Comparison of ENCODE assay signal across 20 cellular contexts in genomic region chr2:156483741-156484173, GRCh38. TPM values are rescaled to one million over a fixed set of nuclear protein-coding genes. Genes with fewer than 3 reads are reported as not detected.
DNase-seq lines count a peak whose midpoint lies in the region; ATAC-seq, FAIRE-seq and TF ChIP-seq lines count a peak whose summit lies in the region.
"Had no signal": no experiment of that assay in that cellular context is flagged by ENCODE, and none has a peak within 500 bp of the region (broad histone marks: within the 10 kb centered on the region; RNA-seq: fewer than 3 reads in every experiment).

No MANE protein-coding gene starts in this region.

- DNase-seq in DMS53 treated with DMSO at 0.1 percent for 48 hours (lab: John Stamatoyannopoulos, UW; ENCODE audit: unreplicated experiment) (peak; percentile 54), PC-3 (peak; percentile 53), osteoblast (ENCODE audit: insufficient read length, low spot score, missing footprints) (no peak), HK-2 (ENCODE audit: unreplicated experiment) (no peak), D721Med (ENCODE audit: insufficient read length, low spot score) (no peak), NCI-H524 (lab: John Stamatoyannopoulos, UW) (no peak)
- DNase-seq: aorta, DMS 273 treated with DMSO at 0.1 percent for 48 hours, H9, hypothalamus, MV-4-11, NCI-H2029 treated with DMSO at 0.1 percent for 48 hours, NCI-H69, OCI-M1 had no signal

- H3K4me2 ChIP-seq in PC-3 (ENCODE audit: low read length) (peak overlapping the region; percentile 58), osteoblast (ENCODE audit: insufficient read depth, low read length) (peak overlapping the region; percentile 10)

- H3K4me3 Mint-ChIP-seq in dendritic cell treated with granulocyte-macrophage colony-stimulating factor and Interleukin-4, amounts not matched to agents 40 ng/mL and 50 ng/mL, for 4 days: no peak overlapping the region
- H3K4me3 Mint-ChIP-seq: B cell, H9 had no signal

- no peak for FAIRE-seq in D721Med (lab: Jason Lieb, UNC)

- BruUV-seq in PC-3 (replicated peaks; lab: Mats Ljungman, UMichigan): no TSS peak

- no peaks in the 10 kb centered on the region for H3K9me3 Mint-ChIP-seq in dendritic cell treated with granulocyte-macrophage colony-stimulating factor and Interleukin-4, amounts not matched to agents 40 ng/mL and 50 ng/mL, for 4 days
- H3K9me3 Mint-ChIP-seq: H9 had no signal

- peaks cover 19% of the 10 kb centered on the region for H3K36me3 Mint-ChIP-seq in dendritic cell treated with granulocyte-macrophage colony-stimulating factor and Interleukin-4, amounts not matched to agents 40 ng/mL and 50 ng/mL, for 4 days (ENCODE audit: low read depth)

- H3K27ac ChIP-seq in PC-3 (ENCODE audit: low read length) (peak overlapping the region; percentile 24; the same call in 1 of the 2 replicates), osteoblast (ENCODE audit: low read depth, low read length) (peak overlapping the region; percentile 46)
- H3K27ac ChIP-seq: coronary artery, esophagus muscularis mucosa, thoracic aorta had no signal

- peaks cover 12% of the 10 kb centered on the region for H3K4me1 Mint-ChIP-seq in dendritic cell treated with granulocyte-macrophage colony-stimulating factor and Interleukin-4, amounts not matched to agents 40 ng/mL and 50 ng/mL, for 4 days (ENCODE audit: low read depth)

- H3K4me3 ChIP-seq in PC-3 (ENCODE audit: low read length) (no peak overlapping the region), osteoblast (ENCODE audit: insufficient read depth, low read length) (no peak overlapping the region)
- H3K4me3 ChIP-seq: coronary artery, esophagus muscularis mucosa, thoracic aorta had no signal

- H3K27ac Mint-ChIP-seq in dendritic cell treated with granulocyte-macrophage colony-stimulating factor and Interleukin-4, amounts not matched to agents 40 ng/mL and 50 ng/mL, for 4 days: peak overlapping the region; percentile 32
- H3K27ac Mint-ChIP-seq: B cell had no signal

- no peaks in the 10 kb centered on the region for H3K9me2 ChIP-seq in PC-3 (replicated peaks; ENCODE audit: low read length)

- H3K4me1 ChIP-seq in PC-3 (ENCODE audit: insufficient read depth, low read length) (peaks cover 40% of the 10 kb centered on the region), osteoblast (ENCODE audit: insufficient read depth, low read length) (peaks cover 18% of the 10 kb centered on the region)
- H3K4me1 ChIP-seq: esophagus muscularis mucosa had no signal

- no peak; the same call in 1 of the 2 replicates for ATAC-seq in PC-3
- no peak for ATAC-seq in HG02938 (IDR thresholded peaks at IDR 0.05; ENCODE audit: unreplicated experiment)

- H3F3A ChIP-seq in PC-3 (ENCODE audit: low read length, unreplicated experiment): no peaks in the 10 kb centered on the region

- CTCF ChIA-PET in PC-3 (lab: Charles Lee): interaction anchor here (0.7 kb wide), 2 partner anchors 11 to 1115 kb away, joined by 3 to 4 read pairs; no protein-coding TSS in a partner anchor

- no peaks in the 10 kb centered on the region for H4K20me1 ChIP-seq in PC-3 (ENCODE audit: low read length)
- H4K20me1 ChIP-seq in osteoblast (ENCODE audit: insufficient read depth, low read length): no peaks in the 10 kb centered on the region

- intact Hi-C loops in PC-3 (cut with micrococcal nuclease): loop anchor here (2.0 kb wide), 1 partner anchor 29 kb away; no protein-coding TSS in a partner anchor
- intact Hi-C loops in dendritic cell treated with granulocyte-macrophage colony-stimulating factor and Interleukin-4, amounts not matched to agents 40 ng/mL and 50 ng/mL, for 4 days (cut with micrococcal nuclease): no loop called here

- H2AFZ ChIP-seq in PC-3 (ENCODE audit: low read length) (no peak overlapping the region), osteoblast (ENCODE audit: low read length) (no peak overlapping the region)

- H3K36me3 ChIP-seq in PC-3 (ENCODE audit: low read depth, low read length) (peaks cover 6% of the 10 kb centered on the region; the same call in 1 of the 2 replicates), osteoblast (ENCODE audit: insufficient read depth, low read length) (no peaks in the 10 kb centered on the region)
- H3K36me3 ChIP-seq: esophagus muscularis mucosa, thoracic aorta had no signal

- no peaks in the 10 kb centered on the region for H3K27me3 ChIP-seq in PC-3 (ENCODE audit: low read length)
- H3K27me3 ChIP-seq in osteoblast (ENCODE audit: insufficient read depth, low read length): no peaks in the 10 kb centered on the region
- H3K27me3 ChIP-seq: esophagus muscularis mucosa had no signal

- H3K9me3 ChIP-seq in PC-3 (ENCODE audit: low read length) (no peaks in the 10 kb centered on the region), osteoblast (ENCODE audit: low read depth, low read length) (no peaks in the 10 kb centered on the region)
- H3K9me3 ChIP-seq: esophagus muscularis mucosa, thoracic aorta had no signal

- H3K79me2 ChIP-seq in PC-3 (ENCODE audit: low read length): peaks cover 32% of the 10 kb centered on the region
- peaks cover 39% of the 10 kb centered on the region for H3K79me2 ChIP-seq in osteoblast (ENCODE audit: insufficient read depth, low read length)

- H3K9ac ChIP-seq in PC-3 (ENCODE audit: low read length): no peak overlapping the region

- POLR2A ChIA-PET in PC-3 (lab: Charles Lee; ENCODE audit: unreplicated experiment): no interaction called here

- H3K27me3 Mint-ChIP-seq in dendritic cell treated with granulocyte-macrophage colony-stimulating factor and Interleukin-4, amounts not matched to agents 40 ng/mL and 50 ng/mL, for 4 days: no peaks in the 10 kb centered on the region
- H3K27me3 Mint-ChIP-seq: B cell had no signal

- no peak for TF ChIP-seq CTCF in PC-3 (conservative IDR thresholded peaks at IDR 0.05; ENCODE audit: low read depth, low read length)
- no peak for TF ChIP-seq CTCF in osteoblast (IDR thresholded peaks at IDR 0.05; ENCODE audit: extremely low read depth, low read depth, low read length)
- no peak for TF ChIP-seq CTCF in D721Med (IDR thresholded peaks at IDR 0.05; ENCODE audit: insufficient read depth, missing control alignments)

RNA-seq across cellular contexts. Expression of gene GPD2, which starts 47.6 kb away (rescaled TPM):
- 91.3 and 107 TPM in 2 replicates for total RNA-seq in PC-3 (2014; rRNA removed)
- total RNA-seq in osteoblast: 53.0 and 59.7 TPM in 2 replicates

Comparison
In these comparisons a context has a peak if more than half of its experiments do, and no peak if none do; other contexts are left out.
1. DNase-seq: peak in DMS53 treated with DMSO at 0.1 percent for 48 hours (single experiment) and PC-3 (single experiment); none in osteoblast (single experiment), HK-2 (single experiment), D721Med (single experiment) and NCI-H524 (0 of 2).